8 cellular contexts compared by ENCODE assay signal in genomic region chr6:26199057-26199772, GRCh38.
DNase-seq lines count a peak whose midpoint lies in the region; ATAC-seq and TF ChIP-seq lines count a peak whose summit lies in the region.

No MANE protein-coding gene starts in this region.

- dilution Hi-C loops in IMR-90 (cut with HindIII; ENCODE audit: low sequenced_read_pairs, unreplicated experiment), result no loop called here

- WGBS in IMR-90 (ENCODE audit: extremely low coverage in 2 of 2, insufficient read length in 1 of 2), 2 experiments, result 0% methylated on average over 6 of the region's 42 CpGs; no CpG with 5 or more reads in 1 of the 2 experiments
- WGBS in esophagus squamous epithelium, 2 donors, result 0 to 2% methylated on average over 24 to 26 of the region's 42 CpGs

- H2BK5ac ChIP-seq in IMR-90 (ENCODE audit: low read depth, low read length, poor library complexity, severe bottlenecking), result peak overlapping the region; percentile 79

- intact Hi-C loops in IMR-90 (cut with micrococcal nuclease), result loop anchor here (5.0 kb wide), 2 partner anchors 167 to 933 kb away; a partner anchor contains a TSS
- intact Hi-C loops in esophagus squamous epithelium (cut with DNase I), result loop anchor here (10.0 kb wide), 1 partner anchor 74 kb away; a partner anchor contains a TSS

- H4K20me1 ChIP-seq in IMR-90 (ENCODE audit: insufficient read depth, low read length), result peaks cover 12% of the 10 kb centered on the region
- no peaks in the 10 kb centered on the region for H4K20me1 ChIP-seq in OCI-LY3 (ENCODE audit: insufficient read depth, low read length)

- H3K9me1 ChIP-seq in IMR-90 (ENCODE audit: insufficient read depth, low read length), result no peaks in the 10 kb centered on the region

- peaks cover 8% of the 10 kb centered on the region for H3K79me2 ChIP-seq in OCI-LY3 (ENCODE audit: low read length)

- TF ChIP-seq CTCF in IMR-90 (conservative IDR thresholded peaks at IDR 0.05; ENCODE audit: low read depth, low read length) (no peak), OCI-LY3 (IDR thresholded peaks at IDR 0.05; ENCODE audit: low read depth, low read length) (no peak), esophagus squamous epithelium (IDR thresholded peaks at IDR 0.05) (peak in 1 of 6 experiments; percentile 7)

- peak; percentile 58 for ATAC-seq in GM21576 (IDR thresholded peaks at IDR 0.05; ENCODE audit: unreplicated experiment)
- peak; percentile 77 for ATAC-seq in IMR-90 (ENCODE audit: low read depth)

- no peak overlapping the region; the same call in 1 of the 2 replicates for H3K14ac ChIP-seq in IMR-90 (replicated peaks; ENCODE audit: low read depth, low read length)

- no peak overlapping the region for H4K91ac ChIP-seq in IMR-90 (ENCODE audit: insufficient read depth, low read depth, low read length)

- peak overlapping the region; percentile 83 for H3K27ac ChIP-seq in IMR-90 (ENCODE audit: insufficient read depth, low read length)
- peak overlapping the region; percentile 100 for H3K27ac ChIP-seq in OCI-LY3 (ENCODE audit: low read length)
- H3K27ac ChIP-seq in esophagus squamous epithelium, result peak overlapping the region; percentile 94 to 98 (median 96)
- peak overlapping the region; percentile 85 for H3K27ac ChIP-seq in muscle layer of colon (ENCODE audit: low read depth, low read length)
- peak overlapping the region; percentile 74 for H3K27ac ChIP-seq in subcutaneous abdominal adipose tissue (ENCODE audit: low read depth, low read length)

- H2AFZ ChIP-seq in IMR-90 (replicated peaks; ENCODE audit: low read length, poor library complexity) (peak overlapping the region; percentile 81), OCI-LY3 (ENCODE audit: low read depth, low read length) (no peak overlapping the region)

- H2AK9ac ChIP-seq in IMR-90 (replicated peaks; ENCODE audit: low read depth, low read length, poor library complexity), result no peak overlapping the region

- 0 out of 2 replicates have a peak overlapping the region, but pooled peaks have one; percentile 57 for H3K56ac ChIP-seq in IMR-90 (ENCODE audit: extremely low read depth, insufficient read depth, low read length)

- H3K36me3 ChIP-seq in IMR-90 (ENCODE audit: control insufficient read depth, insufficient read depth, low read length) (no peaks in the 10 kb centered on the region), OCI-LY3 (replicated peaks; ENCODE audit: low read depth, low read length) (peaks cover 4% of the 10 kb centered on the region), esophagus squamous epithelium (no peaks in the 10 kb centered on the region), muscle layer of colon (ENCODE audit: insufficient read depth, low read length) (no peaks in the 10 kb centered on the region), subcutaneous abdominal adipose tissue (ENCODE audit: control insufficient read depth in 5 of 5, insufficient read depth in 5 of 5, low read length in 5 of 5) (no peaks in the 10 kb centered on the region)

- H3K9ac ChIP-seq in IMR-90 (ENCODE audit: low read depth, low read length) (peak overlapping the region; percentile 88), OCI-LY3 (ENCODE audit: low read length) (peak overlapping the region; percentile 99), muscle layer of colon (ENCODE audit: low read length) (peak overlapping the region; percentile 82), subcutaneous abdominal adipose tissue (ENCODE audit: low read length in 5 of 5) (peak overlapping the region in 4 of 5 donors; percentile 66 to 76 (median 68))

- H2BK120ac ChIP-seq in IMR-90 (ENCODE audit: low read depth, low read length), result peak overlapping the region; percentile 11; the same call in 1 of the 2 replicates

- CTCF ChIA-PET in IMR-90 (lab: Yijun Ruan, JAX), result interaction anchor here (1.0 to 1.1 kb wide), 2 partner anchors 18 to 23 kb away, joined by 3 to 4 read pairs; a partner anchor contains a TSS

- H4K8ac ChIP-seq in IMR-90 (ENCODE audit: low read depth in 2 of 2, low read length in 2 of 2), result no peak overlapping the region

- peak overlapping the region; percentile 2; the same call in 1 of the 2 replicates for H2AK5ac ChIP-seq in IMR-90 (ENCODE audit: low read depth, low read length)

- H3K4me2 ChIP-seq in IMR-90 (ENCODE audit: low read depth, low read length) (peak overlapping the region; percentile 89), OCI-LY3 (ENCODE audit: low read length) (peak overlapping the region; percentile 97)

- H3K18ac ChIP-seq in IMR-90 (ENCODE audit: low read depth, low read length), result peak overlapping the region; percentile 1; the same call in 1 of the 2 replicates

- H2BK20ac ChIP-seq in IMR-90 (ENCODE audit: low read depth, low read length), result no peak overlapping the region; the same call in 1 of the 2 replicates

- peaks cover 0 to 6% of the 10 kb centered on the region in 2 experiments; a peak in 1 of 4 replicates for H3K79me1 ChIP-seq in IMR-90 (ENCODE audit: low read depth in 1 of 2, low read length in 2 of 2)

- TF ChIP-seq RAD21 in IMR-90 (IDR thresholded peaks at IDR 0.05; ENCODE audit: low read length), result no peak

- no peak overlapping the region; the same call in 1 of the 2 replicates for H4K5ac ChIP-seq in IMR-90 (ENCODE audit: low read depth, low read length)

- H3K4me3 ChIP-seq in IMR-90 (ENCODE audit: insufficient read depth, low read depth, low read length), result peak overlapping the region; percentile 55
- H3K4me3 ChIP-seq in OCI-LY3 (ENCODE audit: low read length), result peak overlapping the region; percentile 95
- peak overlapping the region; percentile 44 to 73 (median 64) for H3K4me3 ChIP-seq in esophagus squamous epithelium
- H3K4me3 ChIP-seq in muscle layer of colon (ENCODE audit: low read depth in 1 of 2, low read length in 2 of 2), result peak overlapping the region; percentile 43 to 84
- H3K4me3 ChIP-seq in subcutaneous abdominal adipose tissue (ENCODE audit: low read depth in 1 of 5, low read length in 5 of 5), result peak overlapping the region; percentile 69 to 92 (median 78)

- peak overlapping the region; percentile 28 for H3K4ac ChIP-seq in IMR-90 (ENCODE audit: low read depth, low read length)

- TF ChIP-seq POLR2A in IMR-90 (IDR thresholded peaks at IDR 0.05; ENCODE audit: low read depth, low read length) (peak; percentile 98), esophagus squamous epithelium (IDR thresholded peaks at IDR 0.05) (peak; percentile 66 to 95 (median 88))

- H3K27me3 ChIP-seq in IMR-90 (ENCODE audit: control insufficient read depth, insufficient read depth, low read length), result no peaks in the 10 kb centered on the region
- H3K27me3 ChIP-seq in OCI-LY3 (ENCODE audit: low read depth, low read length), result no peaks in the 10 kb centered on the region
- H3K27me3 ChIP-seq in esophagus squamous epithelium, result peaks cover 0 to 43% (median 0%) of the 10 kb centered on the region in 4 donors
- H3K27me3 ChIP-seq in muscle layer of colon (ENCODE audit: control insufficient read depth in 1 of 2, insufficient read depth in 2 of 2, low read length in 2 of 2), result no peaks in the 10 kb centered on the region
- H3K27me3 ChIP-seq in subcutaneous abdominal adipose tissue (ENCODE audit: control insufficient read depth in 5 of 5, insufficient read depth in 4 of 5, low read length in 5 of 5), result peaks cover 0 to 29% (median 9%) of the 10 kb centered on the region in 5 donors

- H2BK15ac ChIP-seq in IMR-90 (ENCODE audit: low read depth, low read length), result no peak overlapping the region

- H3K4me1 ChIP-seq in IMR-90 (ENCODE audit: control insufficient read depth, insufficient read depth, low read length) (no peaks in the 10 kb centered on the region; the same call in 1 of the 2 replicates), OCI-LY3 (ENCODE audit: low read length) (peaks cover 19% of the 10 kb centered on the region), esophagus squamous epithelium (peaks cover 8 to 59% (median 9%) of the 10 kb centered on the region in 3 donors), muscle layer of colon (ENCODE audit: insufficient read depth, low read length) (peaks cover 17% of the 10 kb centered on the region), subcutaneous abdominal adipose tissue (ENCODE audit: control insufficient read depth in 5 of 5, insufficient read depth in 5 of 5, low read length in 5 of 5) (peaks cover 4 to 45% (median 36%) of the 10 kb centered on the region in 5 donors)

- H3K9me3 ChIP-seq in IMR-90 (ENCODE audit: control insufficient read depth, insufficient read depth, low read length), result no peaks in the 10 kb centered on the region
- H3K9me3 ChIP-seq in OCI-LY3 (ENCODE audit: insufficient read depth, low read length), result peaks cover 3% of the 10 kb centered on the region; the same call in 1 of the 2 replicates
- no peaks in the 10 kb centered on the region for H3K9me3 ChIP-seq in esophagus squamous epithelium
- H3K9me3 ChIP-seq in muscle layer of colon (ENCODE audit: low read length), result no peaks in the 10 kb centered on the region
- H3K9me3 ChIP-seq in subcutaneous abdominal adipose tissue (ENCODE audit: control insufficient read depth in 5 of 5, low read length in 5 of 5), result peaks cover 0 to 6% (median 0%) of the 10 kb centered on the region in 5 donors

- peak overlapping the region; percentile 3; the same call in 1 of the 2 replicates for H3K23ac ChIP-seq in IMR-90 (ENCODE audit: low read depth, low read length)

- POLR2A ChIA-PET in IMR-90 (lab: Charles Lee; ENCODE audit: unreplicated experiment), result interaction anchor here (0.5 to 6.5 kb wide), 16 partner anchors 11 to 166 kb away, joined by 3 to 50 read pairs (median 4); a partner anchor contains a TSS

- DNase-seq in DMS79 treated with DMSO at 0.1 percent for 48 hours (lab: John Stamatoyannopoulos, UW) (peak; percentile 81), IMR-90 (peak; percentile 97), esophagus squamous epithelium (lab: John Stamatoyannopoulos, UW) (no peak)
- DNase-seq in activated T-helper 1 cell treated with anti-CD3 and anti-CD28 coated beads, Interleukin-2, amount 50 U/mL, for 16 hours (ENCODE audit: low read depth in 1 of 2, low spot score in 1 of 2), result peak; percentile 35 to 49

- BruUV-seq in IMR-90 (replicated peaks; lab: Mats Ljungman, UMichigan), result no TSS peak

- in situ Hi-C loops in IMR-90 (cut with MboI; ENCODE audit: low sequenced_read_pairs), result loop anchor here (25.0 kb wide), 1 partner anchor 938 kb away; a partner anchor contains a TSS

TF ChIP-seq in IMR-90, 13 proteins besides CTCF, POLR2A, EP300 and RAD21 (continues in another document):
- TF ChIP-seq MAZ (IDR thresholded peaks at IDR 0.05; ENCODE audit: borderline replicate concordance, low read depth, low read length) (no peak), CHD1 (IDR thresholded peaks at IDR 0.05; ENCODE audit: low read depth, low read length) (peak; percentile 60; the same call in 1 of the 2 replicates), CEBPB (IDR thresholded peaks at IDR 0.05; ENCODE audit: low read depth, low read length) (peak; percentile 74), ELK1 (IDR thresholded peaks at IDR 0.05; ENCODE audit: borderline replicate concordance, low read depth, low read length) (no peak)
